8 cellular contexts compared by ENCODE assay signal in the genomic region with DNA sequence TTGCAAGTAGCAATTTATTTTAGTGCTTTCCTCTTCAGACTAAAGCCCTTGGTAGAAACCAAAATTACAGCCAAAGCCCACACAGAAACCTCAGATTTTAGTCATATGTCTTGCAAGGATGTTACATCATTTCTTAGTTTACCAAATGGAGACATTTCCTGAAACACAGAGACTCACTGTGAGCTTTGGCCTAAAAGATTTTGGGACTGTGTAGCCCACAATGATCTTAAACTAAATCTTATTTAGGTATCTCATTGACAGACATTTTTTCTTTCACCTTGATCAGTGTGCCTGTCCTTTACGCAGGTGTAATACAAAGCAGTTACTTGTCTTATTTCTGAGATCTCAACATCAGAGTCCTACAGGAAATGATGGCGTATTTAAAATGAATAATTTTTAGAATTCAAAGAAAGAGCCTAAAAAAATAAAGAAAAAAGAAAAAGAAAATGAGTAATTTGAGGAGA. TPM values are rescaled to one million over a fixed set of nuclear protein-coding genes. Genes with fewer than 3 reads are reported as not detected.
DNase-seq lines count a peak whose midpoint lies in the region; ATAC-seq and TF ChIP-seq lines count a peak whose summit lies in the region.

No MANE protein-coding gene starts in this region.

- H3K4me3 Mint-ChIP-seq in activated T-helper 17 cell treated with anti-CD3 and anti-CD28 coated beads, Interleukin-2, amount 50 U/mL, for 72 hours: peak overlapping the region; percentile 80
- no peak overlapping the region for H3K4me3 Mint-ChIP-seq in osteocyte (ENCODE audit: unreplicated experiment)

- no peaks in the 10 kb centered on the region for H3K27me3 Mint-ChIP-seq in activated T-helper 17 cell treated with anti-CD3 and anti-CD28 coated beads, Interleukin-2, amount 50 U/mL, for 72 hours
- H3K27me3 Mint-ChIP-seq in osteocyte (ENCODE audit: unreplicated experiment): no peaks in the 10 kb centered on the region

- H3K9me3 ChIP-seq in MG63: no peaks in the 10 kb centered on the region

- no peaks in the 10 kb centered on the region for H3K27me3 ChIP-seq in MG63

- H3K9me3 Mint-ChIP-seq in activated T-helper 17 cell treated with anti-CD3 and anti-CD28 coated beads, Interleukin-2, amount 50 U/mL, for 72 hours: no peaks in the 10 kb centered on the region
- no peaks in the 10 kb centered on the region for H3K9me3 Mint-ChIP-seq in osteocyte (ENCODE audit: unreplicated experiment)

- DNase-seq in osteocyte (ENCODE audit: extremely low spot score, unreplicated experiment): no peak
- DNase-seq in stimulated activated CD8-positive, alpha-beta memory T cell treated with anti-CD3 and anti-CD28 coated beads, Interleukin-4, amount 100 ng/mL, for 48 hours: no peak
- DNase-seq in NCI-H187 (lab: John Stamatoyannopoulos, UW): no peak
- DNase-seq in NCI-H1048 (lab: John Stamatoyannopoulos, UW): no peak
- DNase-seq in MG63: no peak

- ATAC-seq in GM18511 (IDR thresholded peaks at IDR 0.05; ENCODE audit: unreplicated experiment) (peak; percentile 43), HG03432 (IDR thresholded peaks at IDR 0.05; ENCODE audit: unreplicated experiment) (peak; percentile 37)
- peak; percentile 50 for ATAC-seq in activated T-helper 17 cell treated with anti-CD3 and anti-CD28 coated beads, Interleukin-2, amount 50 U/mL, for 72 hours (replicated peaks)

- no peak overlapping the region for H3K4me3 ChIP-seq in MG63

- H3K4me1 Mint-ChIP-seq in activated T-helper 17 cell treated with anti-CD3 and anti-CD28 coated beads, Interleukin-2, amount 50 U/mL, for 72 hours: peaks cover 53% of the 10 kb centered on the region
- H3K4me1 Mint-ChIP-seq in osteocyte (ENCODE audit: unreplicated experiment): peaks cover 41% of the 10 kb centered on the region

- TF ChIP-seq CTCF in osteocyte (IDR thresholded peaks at IDR 0.05): no peak

- H3K36me3 Mint-ChIP-seq in activated T-helper 17 cell treated with anti-CD3 and anti-CD28 coated beads, Interleukin-2, amount 50 U/mL, for 72 hours (ENCODE audit: low read depth): no peaks in the 10 kb centered on the region
- no peaks in the 10 kb centered on the region for H3K36me3 Mint-ChIP-seq in osteocyte (ENCODE audit: unreplicated experiment)

- H3K27ac Mint-ChIP-seq in activated T-helper 17 cell treated with anti-CD3 and anti-CD28 coated beads, Interleukin-2, amount 50 U/mL, for 72 hours: peak overlapping the region; percentile 98
- peak overlapping the region; percentile 82 for H3K27ac Mint-ChIP-seq in osteocyte (ENCODE audit: unreplicated experiment)

- H3K36me3 ChIP-seq in MG63: no peaks in the 10 kb centered on the region

RNA-seq across cellular contexts. Expression of gene AP4E1, which starts 27.8 kb away (rescaled TPM):
- 10 to 100 TPM; 10.6 to 15.6 TPM for total RNA-seq in activated T-helper 17 cell treated with anti-CD3 and anti-CD28 coated beads, Interleukin-2, amount 50 U/mL, for 72 hours
- 12.3 and 12.4 TPM in 2 replicates for total RNA-seq in osteocyte
- 10.8 and 15.1 TPM in 2 replicates for total RNA-seq in MG63 (2014; rRNA removed; shearing (Covaris generic); ENCODE audit: low replicate concordance)
